In the genomic region with DNA sequence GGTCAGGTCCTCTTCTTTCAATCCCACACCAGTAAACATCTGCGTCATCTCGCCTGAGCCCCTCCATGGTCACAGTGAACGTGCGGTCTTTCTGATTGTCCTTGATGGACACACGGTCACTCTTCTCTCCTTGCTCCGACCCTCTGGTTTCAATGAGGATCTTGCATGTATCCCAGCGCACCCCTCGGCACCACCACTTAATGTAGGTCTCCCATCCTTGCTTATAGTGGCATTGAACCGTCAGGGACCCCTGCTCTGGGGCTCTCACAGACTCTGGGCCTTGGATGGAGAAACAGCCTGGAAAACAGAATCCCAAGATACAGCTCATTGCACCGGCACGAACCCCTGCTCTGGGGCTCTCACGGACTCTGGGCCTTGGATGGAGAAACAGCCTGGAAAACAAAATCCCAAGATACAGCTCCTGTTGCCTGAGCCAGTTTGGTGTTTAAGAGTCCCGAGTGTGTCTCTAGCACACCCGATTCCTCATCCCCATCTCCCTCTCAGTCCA, we compare ENCODE assay signal across 19 cellular contexts. TPM values are rescaled to one million over a fixed set of nuclear protein-coding genes. Genes with fewer than 3 reads are reported as not detected.
"Had no signal": no experiment of that assay in that cellular context is flagged by ENCODE, and none has a peak within 500 bp of the region (broad histone marks: within the 10 kb centered on the region; RNA-seq: fewer than 3 reads in every experiment).

No MANE protein-coding gene starts in this region.

- ATAC-seq: pancreas, T-helper 17 cell had no signal

- H3K27ac ChIP-seq: adrenal gland, neural progenitor cell, pancreas, tibial nerve had no signal

- H3K4me3 ChIP-seq: adrenal gland, neural progenitor cell, pancreas, tibial nerve had no signal

- H3K4me3 Mint-ChIP-seq: immature natural killer cell, neural progenitor cell, T-helper 17 cell had no signal

- H3K9me3 Mint-ChIP-seq: immature natural killer cell had no signal

- H3K4me1 ChIP-seq: adrenal gland, neural progenitor cell, pancreas, tibial nerve had no signal

- DNase-seq: activated CD4-positive, alpha-beta T cell treated with anti-CD3 and anti-CD28 coated beads for 48 hours; activated naive CD4-positive, alpha-beta T cell treated with anti-CD3 and anti-CD28 coated beads, Interleukin-2, amount 50 U/mL, for 16 hours; activated T-cell treated with anti-CD3 and anti-CD28 coated beads, Interleukin-2, amount 50 U/mL, for 1 hour; caudate nucleus; cortex of kidney; effector CD8-positive, alpha-beta T cell; foreskin melanocyte; immature natural killer cell; pancreas; stimulated activated CD4-positive, alpha-beta T cell treated with anti-CD3 and anti-CD28 coated beads, Interleukin-1b, Interleukin-23, amount 100 ng/mL, for 48 hours; T-helper 17 cell had no signal

- H3K4me1 Mint-ChIP-seq: neural progenitor cell had no signal

- H3K36me3 ChIP-seq: adrenal gland, neural progenitor cell, pancreas, tibial nerve had no signal

- H3K36me3 Mint-ChIP-seq: immature natural killer cell, neural progenitor cell had no signal

- H3K9me3 ChIP-seq: adrenal gland, pancreas had no signal

- H3K27me3 ChIP-seq: pancreas, tibial nerve had no signal

- H3K27ac Mint-ChIP-seq: activated T-helper 2 cell treated with anti-CD3 and anti-CD28 coated beads, Interferon-gamma antibody, Interleukin-2, Interleukin-4, amounts not matched to agents 10 μg/mL and 5 μg/mL and 100 μg/mL, durations not matched to agents 14 hours and 24 hours and 36 hours; neural progenitor cell; T-helper 17 cell had no signal

RNA-seq across cellular contexts. Expression of a gene that starts 5.4 kb away (rescaled TPM):
- total RNA-seq: activated CD8-positive, alpha-beta memory T cell treated with anti-CD3 and anti-CD28 coated beads for 36 hours; activated T-helper 2 cell treated with anti-CD3 and anti-CD28 coated beads, Interferon-gamma antibody, Interleukin-2, Interleukin-4, amounts not matched to agents 10 μg/mL and 5 μg/mL and 100 μg/mL, durations not matched to agents 14 hours and 24 hours and 36 hours; fibroblast of lung; lung microvascular endothelial cell had no signal

RNA-seq across cellular contexts. Expression of a gene that starts 20.1 kb away (rescaled TPM):
- total RNA-seq: activated CD8-positive, alpha-beta memory T cell treated with anti-CD3 and anti-CD28 coated beads for 36 hours; activated T-helper 2 cell treated with anti-CD3 and anti-CD28 coated beads, Interferon-gamma antibody, Interleukin-2, Interleukin-4, amounts not matched to agents 10 μg/mL and 5 μg/mL and 100 μg/mL, durations not matched to agents 14 hours and 24 hours and 36 hours; fibroblast of lung; lung microvascular endothelial cell had no signal

RNA-seq across cellular contexts. Expression of a gene that starts 41.5 kb away (rescaled TPM):
- total RNA-seq: activated CD8-positive, alpha-beta memory T cell treated with anti-CD3 and anti-CD28 coated beads for 36 hours; activated T-helper 2 cell treated with anti-CD3 and anti-CD28 coated beads, Interferon-gamma antibody, Interleukin-2, Interleukin-4, amounts not matched to agents 10 μg/mL and 5 μg/mL and 100 μg/mL, durations not matched to agents 14 hours and 24 hours and 36 hours; adrenal gland; fibroblast of lung; lung microvascular endothelial cell; pancreas; subcutaneous adipose tissue; T-helper 17 cell; tibial nerve had no signal

RNA-seq across cellular contexts. Expression of a gene that starts 59.4 kb away (rescaled TPM):
- total RNA-seq: fibroblast of lung, lung microvascular endothelial cell had no signal
